ENCODE assay signal across 1 cellular context in the genomic region with DNA sequence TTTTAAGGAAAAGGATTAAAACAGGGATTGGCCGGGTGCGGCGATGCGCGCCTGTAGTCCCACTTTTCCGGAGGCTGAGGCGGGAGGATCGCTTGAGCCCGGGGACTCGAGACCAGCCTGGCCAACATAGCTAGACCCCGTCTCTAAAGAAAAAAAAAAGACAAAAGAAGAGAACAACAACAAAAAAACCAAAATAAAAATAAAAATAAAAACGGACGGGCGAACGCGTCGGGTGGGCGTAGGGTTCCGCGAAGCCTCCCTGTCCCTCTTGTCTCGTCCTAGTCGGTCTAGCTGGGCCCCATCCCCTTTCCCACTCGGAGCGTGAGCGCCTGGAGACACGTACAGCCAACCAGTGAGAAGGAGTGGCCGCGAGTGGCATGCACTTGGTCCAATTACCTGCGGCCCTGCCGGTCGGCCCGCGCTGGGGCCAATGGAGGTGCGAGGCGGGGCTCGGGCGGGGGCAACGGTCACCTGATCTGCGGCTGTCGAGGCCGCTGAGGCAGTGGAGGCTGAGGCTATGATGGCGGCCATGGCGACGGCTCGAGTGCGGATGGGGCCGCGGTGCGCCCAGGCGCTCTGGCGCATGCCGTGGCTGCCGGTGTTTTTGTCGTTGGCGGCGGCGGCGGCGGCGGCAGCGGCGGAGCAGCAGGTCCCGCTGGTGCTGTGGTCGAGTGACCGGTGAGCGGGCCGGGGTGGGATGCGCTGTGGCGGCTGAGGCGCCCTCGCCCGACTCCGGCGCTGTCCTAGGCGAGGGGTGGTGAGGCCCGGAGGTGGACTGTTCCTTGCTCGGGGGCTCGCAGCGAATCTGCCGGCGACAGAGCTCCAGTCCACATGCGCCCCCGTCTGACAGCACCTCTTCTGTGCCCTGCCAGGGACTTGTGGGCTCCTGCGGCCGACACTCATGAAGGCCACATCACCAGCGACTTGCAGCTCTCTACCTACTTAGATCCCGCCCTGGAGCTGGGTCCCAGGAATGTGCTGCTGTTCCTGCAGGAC.
A peak's percentile ranks its signal among the peaks of the same experiment; 100 is the strongest.
TF ChIP-seq lines count a peak whose summit lies in the region.

A gene with protein sequence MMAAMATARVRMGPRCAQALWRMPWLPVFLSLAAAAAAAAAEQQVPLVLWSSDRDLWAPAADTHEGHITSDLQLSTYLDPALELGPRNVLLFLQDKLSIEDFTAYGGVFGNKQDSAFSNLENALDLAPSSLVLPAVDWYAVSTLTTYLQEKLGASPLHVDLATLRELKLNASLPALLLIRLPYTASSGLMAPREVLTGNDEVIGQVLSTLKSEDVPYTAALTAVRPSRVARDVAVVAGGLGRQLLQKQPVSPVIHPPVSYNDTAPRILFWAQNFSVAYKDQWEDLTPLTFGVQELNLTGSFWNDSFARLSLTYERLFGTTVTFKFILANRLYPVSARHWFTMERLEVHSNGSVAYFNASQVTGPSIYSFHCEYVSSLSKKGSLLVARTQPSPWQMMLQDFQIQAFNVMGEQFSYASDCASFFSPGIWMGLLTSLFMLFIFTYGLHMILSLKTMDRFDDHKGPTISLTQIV (plus strand): TSS at position 502 of the 996 bp plus-strand sequence. CDS start 16 bp downstream, at position 518.

TF ChIP-seq in HepG2, 621 proteins besides CTCF, POLR2A, EP300 and RAD21 (continued from another document and continues in another):
- TF ChIP-seq, protein P1, sequence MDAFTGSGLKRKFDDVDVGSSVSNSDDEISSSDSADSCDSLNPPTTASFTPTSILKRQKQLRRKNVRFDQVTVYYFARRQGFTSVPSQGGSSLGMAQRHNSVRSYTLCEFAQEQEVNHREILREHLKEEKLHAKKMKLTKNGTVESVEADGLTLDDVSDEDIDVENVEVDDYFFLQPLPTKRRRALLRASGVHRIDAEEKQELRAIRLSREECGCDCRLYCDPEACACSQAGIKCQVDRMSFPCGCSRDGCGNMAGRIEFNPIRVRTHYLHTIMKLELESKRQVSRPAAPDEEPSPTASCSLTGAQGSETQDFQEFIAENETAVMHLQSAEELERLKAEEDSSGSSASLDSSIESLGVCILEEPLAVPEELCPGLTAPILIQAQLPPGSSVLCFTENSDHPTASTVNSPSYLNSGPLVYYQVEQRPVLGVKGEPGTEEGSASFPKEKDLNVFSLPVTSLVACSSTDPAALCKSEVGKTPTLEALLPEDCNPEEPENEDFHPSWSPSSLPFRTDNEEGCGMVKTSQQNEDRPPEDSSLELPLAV (CRISPR knock-in tag; conservative IDR thresholded peaks at IDR 0.05; ENCODE audit: low read depth): no peak
- TF ChIP-seq ZNF616 (CRISPR knock-in tag; IDR thresholded peaks at IDR 0.05; ENCODE audit: low read depth): no peak
- no peak for TF ChIP-seq CEBPB (IDR thresholded peaks at IDR 0.05; ENCODE audit: borderline replicate concordance, low read depth, low read length)
- no peak for TF ChIP-seq ADNP (CRISPR knock-in tag; IDR thresholded peaks at IDR 0.05)
- no peak for TF ChIP-seq RFX1 (IDR thresholded peaks at IDR 0.05)
- no peak for TF ChIP-seq MAF1 (CRISPR knock-in tag; IDR thresholded peaks at IDR 0.05; ENCODE audit: borderline replicate concordance)
- no peak for TF ChIP-seq ZFP36L1 (CRISPR knock-in tag; IDR thresholded peaks at IDR 0.05)
- no peak; the same call in 1 of the 2 replicates for TF ChIP-seq ZNF333 (CRISPR knock-in tag; IDR thresholded peaks at IDR 0.05; ENCODE audit: borderline replicate concordance)
- TF ChIP-seq, protein P2, sequence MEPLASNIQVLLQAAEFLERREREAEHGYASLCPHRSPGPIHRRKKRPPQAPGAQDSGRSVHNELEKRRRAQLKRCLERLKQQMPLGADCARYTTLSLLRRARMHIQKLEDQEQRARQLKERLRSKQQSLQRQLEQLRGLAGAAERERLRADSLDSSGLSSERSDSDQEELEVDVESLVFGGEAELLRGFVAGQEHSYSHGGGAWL (CRISPR knock-in tag; IDR thresholded peaks at IDR 0.05): no peak
- no peak for TF ChIP-seq ZNF263 (CRISPR knock-in tag; IDR thresholded peaks at IDR 0.05)
- TF ChIP-seq, protein P3, sequence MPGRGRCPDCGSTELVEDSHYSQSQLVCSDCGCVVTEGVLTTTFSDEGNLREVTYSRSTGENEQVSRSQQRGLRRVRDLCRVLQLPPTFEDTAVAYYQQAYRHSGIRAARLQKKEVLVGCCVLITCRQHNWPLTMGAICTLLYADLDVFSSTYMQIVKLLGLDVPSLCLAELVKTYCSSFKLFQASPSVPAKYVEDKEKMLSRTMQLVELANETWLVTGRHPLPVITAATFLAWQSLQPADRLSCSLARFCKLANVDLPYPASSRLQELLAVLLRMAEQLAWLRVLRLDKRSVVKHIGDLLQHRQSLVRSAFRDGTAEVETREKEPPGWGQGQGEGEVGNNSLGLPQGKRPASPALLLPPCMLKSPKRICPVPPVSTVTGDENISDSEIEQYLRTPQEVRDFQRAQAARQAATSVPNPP (CRISPR knock-in tag; IDR thresholded peaks at IDR 0.05): no peak
- TF ChIP-seq, protein P4, sequence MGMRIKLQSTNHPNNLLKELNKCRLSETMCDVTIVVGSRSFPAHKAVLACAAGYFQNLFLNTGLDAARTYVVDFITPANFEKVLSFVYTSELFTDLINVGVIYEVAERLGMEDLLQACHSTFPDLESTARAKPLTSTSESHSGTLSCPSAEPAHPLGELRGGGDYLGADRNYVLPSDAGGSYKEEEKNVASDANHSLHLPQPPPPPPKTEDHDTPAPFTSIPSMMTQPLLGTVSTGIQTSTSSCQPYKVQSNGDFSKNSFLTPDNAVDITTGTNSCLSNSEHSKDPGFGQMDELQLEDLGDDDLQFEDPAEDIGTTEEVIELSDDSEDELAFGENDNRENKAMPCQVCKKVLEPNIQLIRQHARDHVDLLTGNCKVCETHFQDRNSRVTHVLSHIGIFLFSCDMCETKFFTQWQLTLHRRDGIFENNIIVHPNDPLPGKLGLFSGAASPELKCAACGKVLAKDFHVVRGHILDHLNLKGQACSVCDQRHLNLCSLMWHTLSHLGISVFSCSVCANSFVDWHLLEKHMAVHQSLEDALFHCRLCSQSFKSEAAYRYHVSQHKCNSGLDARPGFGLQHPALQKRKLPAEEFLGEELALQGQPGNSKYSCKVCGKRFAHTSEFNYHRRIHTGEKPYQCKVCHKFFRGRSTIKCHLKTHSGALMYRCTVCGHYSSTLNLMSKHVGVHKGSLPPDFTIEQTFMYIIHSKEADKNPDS (CRISPR knock-in tag; IDR thresholded peaks at IDR 0.05): no peak
- TF ChIP-seq, protein P5, sequence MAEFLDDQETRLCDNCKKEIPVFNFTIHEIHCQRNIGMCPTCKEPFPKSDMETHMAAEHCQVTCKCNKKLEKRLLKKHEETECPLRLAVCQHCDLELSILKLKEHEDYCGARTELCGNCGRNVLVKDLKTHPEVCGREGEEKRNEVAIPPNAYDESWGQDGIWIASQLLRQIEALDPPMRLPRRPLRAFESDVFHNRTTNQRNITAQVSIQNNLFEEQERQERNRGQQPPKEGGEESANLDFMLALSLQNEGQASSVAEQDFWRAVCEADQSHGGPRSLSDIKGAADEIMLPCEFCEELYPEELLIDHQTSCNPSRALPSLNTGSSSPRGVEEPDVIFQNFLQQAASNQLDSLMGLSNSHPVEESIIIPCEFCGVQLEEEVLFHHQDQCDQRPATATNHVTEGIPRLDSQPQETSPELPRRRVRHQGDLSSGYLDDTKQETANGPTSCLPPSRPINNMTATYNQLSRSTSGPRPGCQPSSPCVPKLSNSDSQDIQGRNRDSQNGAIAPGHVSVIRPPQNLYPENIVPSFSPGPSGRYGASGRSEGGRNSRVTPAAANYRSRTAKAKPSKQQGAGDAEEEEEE (CRISPR knock-in tag; IDR thresholded peaks at IDR 0.05; ENCODE audit: borderline replicate concordance): no peak
- TF ChIP-seq, protein P6, sequence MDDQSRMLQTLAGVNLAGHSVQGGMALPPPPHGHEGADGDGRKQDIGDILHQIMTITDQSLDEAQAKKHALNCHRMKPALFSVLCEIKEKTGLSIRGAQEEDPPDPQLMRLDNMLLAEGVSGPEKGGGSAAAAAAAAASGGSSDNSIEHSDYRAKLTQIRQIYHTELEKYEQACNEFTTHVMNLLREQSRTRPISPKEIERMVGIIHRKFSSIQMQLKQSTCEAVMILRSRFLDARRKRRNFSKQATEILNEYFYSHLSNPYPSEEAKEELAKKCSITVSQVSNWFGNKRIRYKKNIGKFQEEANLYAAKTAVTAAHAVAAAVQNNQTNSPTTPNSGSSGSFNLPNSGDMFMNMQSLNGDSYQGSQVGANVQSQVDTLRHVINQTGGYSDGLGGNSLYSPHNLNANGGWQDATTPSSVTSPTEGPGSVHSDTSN (CRISPR knock-in tag; IDR thresholded peaks at IDR 0.05; ENCODE audit: borderline replicate concordance): 0 out of 2 replicates have a peak, but pooled peaks have one; percentile 78
- no peak for TF ChIP-seq SMYD3 (CRISPR knock-in tag; IDR thresholded peaks at IDR 0.05)
- TF ChIP-seq ARNT2 (CRISPR knock-in tag; IDR thresholded peaks at IDR 0.05; ENCODE audit: low read depth): 0 out of 2 replicates have a peak, but pooled peaks have one; percentile 41
- no peak for TF ChIP-seq ZNF232 (CRISPR knock-in tag; IDR thresholded peaks at IDR 0.05; ENCODE audit: borderline replicate concordance)
- TF ChIP-seq HNF4A (CRISPR knock-in tag; IDR thresholded peaks at IDR 0.05): no peak
- no peak for TF ChIP-seq LCORL (IDR thresholded peaks at IDR 0.05)
- no peak for TF ChIP-seq LCORL (CRISPR knock-in tag; IDR thresholded peaks at IDR 0.05)
- TF ChIP-seq, protein P7, sequence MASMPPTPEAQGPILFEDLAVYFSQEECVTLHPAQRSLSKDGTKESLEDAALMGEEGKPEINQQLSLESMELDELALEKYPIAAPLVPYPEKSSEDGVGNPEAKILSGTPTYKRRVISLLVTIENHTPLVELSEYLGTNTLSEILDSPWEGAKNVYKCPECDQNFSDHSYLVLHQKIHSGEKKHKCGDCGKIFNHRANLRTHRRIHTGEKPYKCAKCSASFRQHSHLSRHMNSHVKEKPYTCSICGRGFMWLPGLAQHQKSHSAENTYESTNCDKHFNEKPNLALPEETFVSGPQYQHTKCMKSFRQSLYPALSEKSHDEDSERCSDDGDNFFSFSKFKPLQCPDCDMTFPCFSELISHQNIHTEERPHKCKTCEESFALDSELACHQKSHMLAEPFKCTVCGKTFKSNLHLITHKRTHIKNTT (CRISPR knock-in tag; IDR thresholded peaks at IDR 0.05): no peak
- no peak for TF ChIP-seq ZNF138 (CRISPR knock-in tag; IDR thresholded peaks at IDR 0.05; ENCODE audit: low read depth)
- TF ChIP-seq, protein P8, sequence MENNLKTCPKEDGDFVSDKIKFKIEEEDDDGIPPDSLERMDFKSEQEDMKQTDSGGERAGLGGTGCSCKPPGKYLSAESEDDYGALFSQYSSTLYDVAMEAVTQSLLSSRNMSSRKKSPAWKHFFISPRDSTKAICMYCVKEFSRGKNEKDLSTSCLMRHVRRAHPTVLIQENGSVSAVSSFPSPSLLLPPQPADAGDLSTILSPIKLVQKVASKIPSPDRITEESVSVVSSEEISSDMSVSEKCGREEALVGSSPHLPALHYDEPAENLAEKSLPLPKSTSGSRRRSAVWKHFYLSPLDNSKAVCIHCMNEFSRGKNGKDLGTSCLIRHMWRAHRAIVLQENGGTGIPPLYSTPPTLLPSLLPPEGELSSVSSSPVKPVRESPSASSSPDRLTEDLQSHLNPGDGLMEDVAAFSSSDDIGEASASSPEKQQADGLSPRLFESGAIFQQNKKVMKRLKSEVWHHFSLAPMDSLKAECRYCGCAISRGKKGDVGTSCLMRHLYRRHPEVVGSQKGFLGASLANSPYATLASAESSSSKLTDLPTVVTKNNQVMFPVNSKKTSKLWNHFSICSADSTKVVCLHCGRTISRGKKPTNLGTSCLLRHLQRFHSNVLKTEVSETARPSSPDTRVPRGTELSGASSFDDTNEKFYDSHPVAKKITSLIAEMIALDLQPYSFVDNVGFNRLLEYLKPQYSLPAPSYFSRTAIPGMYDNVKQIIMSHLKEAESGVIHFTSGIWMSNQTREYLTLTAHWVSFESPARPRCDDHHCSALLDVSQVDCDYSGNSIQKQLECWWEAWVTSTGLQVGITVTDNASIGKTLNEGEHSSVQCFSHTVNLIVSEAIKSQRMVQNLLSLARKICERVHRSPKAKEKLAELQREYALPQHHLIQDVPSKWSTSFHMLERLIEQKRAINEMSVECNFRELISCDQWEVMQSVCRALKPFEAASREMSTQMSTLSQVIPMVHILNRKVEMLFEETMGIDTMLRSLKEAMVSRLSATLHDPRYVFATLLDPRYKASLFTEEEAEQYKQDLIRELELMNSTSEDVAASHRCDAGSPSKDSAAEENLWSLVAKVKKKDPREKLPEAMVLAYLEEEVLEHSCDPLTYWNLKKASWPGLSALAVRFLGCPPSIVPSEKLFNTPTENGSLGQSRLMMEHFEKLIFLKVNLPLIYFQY (CRISPR knock-in tag; IDR thresholded peaks at IDR 0.05; ENCODE audit: borderline replicate concordance): no peak
- TF ChIP-seq PCBP2 (optimal IDR thresholded peaks at IDR 0.05; ENCODE audit: low read depth, low read length, poor library complexity, severe bottlenecking): no peak
- TF ChIP-seq, protein P9, sequence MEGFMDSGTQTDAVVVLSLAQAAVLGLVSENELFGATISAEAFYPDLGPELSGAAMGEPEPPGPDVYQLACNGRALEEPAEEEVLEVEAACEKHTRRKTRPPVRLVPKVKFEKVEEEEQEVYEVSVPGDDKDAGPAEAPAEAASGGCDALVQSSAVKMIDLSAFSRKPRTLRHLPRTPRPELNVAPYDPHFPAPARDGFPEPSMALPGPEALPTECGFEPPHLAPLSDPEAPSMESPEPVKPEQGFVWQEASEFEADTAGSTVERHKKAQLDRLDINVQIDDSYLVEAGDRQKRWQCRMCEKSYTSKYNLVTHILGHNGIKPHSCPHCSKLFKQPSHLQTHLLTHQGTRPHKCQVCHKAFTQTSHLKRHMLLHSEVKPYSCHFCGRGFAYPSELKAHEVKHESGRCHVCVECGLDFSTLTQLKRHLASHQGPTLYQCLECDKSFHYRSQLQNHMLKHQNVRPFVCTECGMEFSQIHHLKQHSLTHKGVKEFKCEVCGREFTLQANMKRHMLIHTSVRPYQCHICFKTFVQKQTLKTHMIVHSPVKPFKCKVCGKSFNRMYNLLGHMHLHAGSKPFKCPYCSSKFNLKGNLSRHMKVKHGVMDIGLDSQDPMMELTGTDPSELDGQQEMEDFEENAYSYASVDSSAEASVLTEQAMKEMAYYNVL (CRISPR knock-in tag; IDR thresholded peaks at IDR 0.05; ENCODE audit: borderline replicate concordance): no peak
- no peak for TF ChIP-seq PAX8 (CRISPR knock-in tag; IDR thresholded peaks at IDR 0.05; ENCODE audit: borderline replicate concordance)
- TF ChIP-seq NAIF1 (CRISPR knock-in tag; IDR thresholded peaks at IDR 0.05; ENCODE audit: borderline replicate concordance): no peak
- TF ChIP-seq KLF9 (CRISPR knock-in tag; IDR thresholded peaks at IDR 0.05; ENCODE audit: low read depth): no peak
- no peak for TF ChIP-seq ZNF878 (CRISPR knock-in tag; IDR thresholded peaks at IDR 0.05)
- TF ChIP-seq SRSF9 (IDR thresholded peaks at IDR 0.05; ENCODE audit: borderline replicate concordance, insufficient read depth, low read depth, low read length, poor library complexity, severe bottlenecking): no peak
- no peak for TF ChIP-seq ZNF484 (CRISPR knock-in tag; IDR thresholded peaks at IDR 0.05; ENCODE audit: borderline replicate concordance, low read depth)
- TF ChIP-seq, protein P10, sequence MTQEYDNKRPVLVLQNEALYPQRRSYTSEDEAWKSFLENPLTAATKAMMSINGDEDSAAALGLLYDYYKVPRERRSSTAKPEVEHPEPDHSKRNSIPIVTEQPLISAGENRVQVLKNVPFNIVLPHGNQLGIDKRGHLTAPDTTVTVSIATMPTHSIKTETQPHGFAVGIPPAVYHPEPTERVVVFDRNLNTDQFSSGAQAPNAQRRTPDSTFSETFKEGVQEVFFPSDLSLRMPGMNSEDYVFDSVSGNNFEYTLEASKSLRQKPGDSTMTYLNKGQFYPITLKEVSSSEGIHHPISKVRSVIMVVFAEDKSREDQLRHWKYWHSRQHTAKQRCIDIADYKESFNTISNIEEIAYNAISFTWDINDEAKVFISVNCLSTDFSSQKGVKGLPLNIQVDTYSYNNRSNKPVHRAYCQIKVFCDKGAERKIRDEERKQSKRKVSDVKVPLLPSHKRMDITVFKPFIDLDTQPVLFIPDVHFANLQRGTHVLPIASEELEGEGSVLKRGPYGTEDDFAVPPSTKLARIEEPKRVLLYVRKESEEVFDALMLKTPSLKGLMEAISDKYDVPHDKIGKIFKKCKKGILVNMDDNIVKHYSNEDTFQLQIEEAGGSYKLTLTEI (CRISPR knock-in tag; conservative IDR thresholded peaks at IDR 0.05): no peak
